Comparison of ENCODE assay signal across 8 cellular contexts in genomic region chr6:33313105-33313708, GRCh38. TPM values are rescaled to one million over a fixed set of nuclear protein-coding genes. Genes with fewer than 3 reads are reported as not detected.
DNase-seq lines count a peak whose midpoint lies in the region; ATAC-seq, FAIRE-seq and TF ChIP-seq lines count a peak whose summit lies in the region.

No MANE protein-coding gene starts in this region.

- no peaks in the 10 kb centered on the region for H4K20me1 ChIP-seq in hepatocyte (ENCODE audit: insufficient read depth, poor library complexity, severe bottlenecking)

- intact Hi-C loops in sigmoid colon (cut with DNase I): no loop called here

- H3K4me2 ChIP-seq in hepatocyte: peak overlapping the region; percentile 84

- H3K9me3 ChIP-seq in RWPE2 (ENCODE audit: severe bottlenecking) (no peaks in the 10 kb centered on the region), hepatocyte (ENCODE audit: low read depth) (no peaks in the 10 kb centered on the region), sigmoid colon (no peaks in the 10 kb centered on the region)

- TF ChIP-seq CTCF in RWPE2 (IDR thresholded peaks at IDR 0.05; ENCODE audit: poor library complexity, severe bottlenecking) (no peak), astrocyte of the cerebellum (IDR thresholded peaks at IDR 0.05; ENCODE audit: low read depth, low read length, missing control alignments) (no peak), hepatocyte (IDR thresholded peaks at IDR 0.05; ENCODE audit: poor library complexity) (no peak), sigmoid colon (IDR thresholded peaks at IDR 0.05) (no peak), D721Med (IDR thresholded peaks at IDR 0.05; ENCODE audit: insufficient read depth, missing control alignments) (no peak)

- TF ChIP-seq EP300 in sigmoid colon (IDR thresholded peaks at IDR 0.05): no peak

- ATAC-seq in HG03442 (IDR thresholded peaks at IDR 0.05; ENCODE audit: unreplicated experiment): peak; percentile 3
- ATAC-seq in RWPE2 (ENCODE audit: low read depth): no peak; the same call in 2 of the 3 replicates
- no peak for ATAC-seq in GM18858 (IDR thresholded peaks at IDR 0.05; ENCODE audit: unreplicated experiment)

- H3K27me3 ChIP-seq in RWPE2 (ENCODE audit: insufficient read depth, poor library complexity, severe bottlenecking) (no peaks in the 10 kb centered on the region), hepatocyte (no peaks in the 10 kb centered on the region), sigmoid colon (no peaks in the 10 kb centered on the region)

- H3K27ac ChIP-seq in RWPE2 (ENCODE audit: poor library complexity, severe bottlenecking) (peak overlapping the region; percentile 87), hepatocyte (peak overlapping the region; percentile 96), sigmoid colon (peak overlapping the region; percentile 90 to 97 (median 95))

- H3K9me2 ChIP-seq in hepatocyte (replicated peaks; ENCODE audit: insufficient read depth): no peaks in the 10 kb centered on the region

- under 1% methylated on average over 29 of the region's 33 CpGs for WGBS in hepatocyte (ENCODE audit: low lambda C conversion rate, missing lambda C conversion rate)
- WGBS in sigmoid colon, 2 donors: 0 to 1% methylated on average over 33 of the region's 33 CpGs

- peak overlapping the region; percentile 65 for H2AFZ ChIP-seq in hepatocyte

- in situ Hi-C loops in G401 (cut with HindIII; ENCODE audit: low sequenced_read_pairs): no loop called here
- in situ Hi-C loops in astrocyte of the cerebellum (cut with HindIII; ENCODE audit: low sequenced_read_pairs): no loop called here

- peaks cover 47% of the 10 kb centered on the region for H3K79me2 ChIP-seq in hepatocyte

- H3K4me3 ChIP-seq in RWPE2 (ENCODE audit: severe bottlenecking) (peak overlapping the region; percentile 69), astrocyte of the cerebellum (ENCODE audit: low read depth, low read length) (peak overlapping the region; percentile 84), hepatocyte (peak overlapping the region; percentile 65), sigmoid colon (peak overlapping the region; percentile 65 to 89 (median 78))

- H3K4me1 ChIP-seq in RWPE2 (ENCODE audit: insufficient read depth, poor library complexity, severe bottlenecking) (peaks cover 10% of the 10 kb centered on the region), hepatocyte (ENCODE audit: insufficient read depth) (peaks cover 8% of the 10 kb centered on the region), sigmoid colon (peaks cover 0 to 58% (median 43%) of the 10 kb centered on the region in 4 donors)

- no peak for FAIRE-seq in D721Med (lab: Jason Lieb, UNC)

- no peak for TF ChIP-seq POLR2A in sigmoid colon (IDR thresholded peaks at IDR 0.05)

- H3K36me3 ChIP-seq in RWPE2 (ENCODE audit: low read depth): peaks cover 29% of the 10 kb centered on the region
- H3K36me3 ChIP-seq in hepatocyte (replicated peaks; ENCODE audit: insufficient read depth, low read depth): no peaks in the 10 kb centered on the region
- H3K36me3 ChIP-seq in sigmoid colon: peaks cover 0 to 23% (median 2%) of the 10 kb centered on the region in 4 donors

- DNase-seq in G401 (ENCODE audit: low spot score) (peak; percentile 40), RWPE2 (ENCODE audit: low spot score) (no peak), astrocyte of the cerebellum (ENCODE audit: low read depth) (no peak), hepatocyte (ENCODE audit: low spot score) (peak; percentile 68), sigmoid colon (peak; percentile 81), D721Med (ENCODE audit: insufficient read length, low spot score) (no peak)

RNA-seq across cellular contexts. Expression of gene TAPBP, which starts 0.7 kb away (rescaled TPM):
- total RNA-seq in G401 (2014; rRNA removed; shearing (Covaris generic)): 29.8 and 32.7 TPM in 2 replicates
- total RNA-seq in hepatocyte: 39.1 and 59.3 TPM in 2 replicates
- 108 and 116 TPM in 2 replicates for polyA plus RNA-seq in hepatocyte
- total RNA-seq in sigmoid colon: 10 to 100 TPM; 29.8 to 80.0 (median 50.5) TPM
- polyA plus RNA-seq in sigmoid colon: 100 to 1,000 TPM in 1 of 3 donors, 10 to 100 TPM in 1, 1 to 10 TPM in 1; 7.8 to 114 (median 21.3) TPM

RNA-seq across cellular contexts. Expression of gene ZBTB22, which starts 4.3 kb away (rescaled TPM):
- total RNA-seq in G401 (2014; rRNA removed; shearing (Covaris generic)): 12.8 and 17.1 TPM in 2 replicates
- total RNA-seq in hepatocyte (21.6 and 23.4 TPM in 2 replicates), sigmoid colon (10 to 100 TPM in 3 of 4 donors, 1 to 10 TPM in 1; 9.4 to 13.2 (median 12.7) TPM)
- polyA plus RNA-seq in hepatocyte (23.2 and 23.8 TPM in 2 replicates), sigmoid colon (10 to 100 TPM; 11.3 to 19.2 (median 16.1) TPM)

RNA-seq across cellular contexts. Expression of gene DAXX, which starts 9.6 kb away (rescaled TPM):
- 49.3 and 66.2 TPM in 2 replicates for total RNA-seq in G401 (2014; rRNA removed; shearing (Covaris generic))
- 26.4 and 31.0 TPM in 2 replicates for total RNA-seq in hepatocyte
- 28.4 and 35.3 TPM in 2 replicates for polyA plus RNA-seq in hepatocyte
- 10 to 100 TPM; 37.1 to 52.3 (median 48.3) TPM for total RNA-seq in sigmoid colon
- polyA plus RNA-seq in sigmoid colon: 10 to 100 TPM; 24.7 to 49.2 (median 33.0) TPM

RNA-seq across cellular contexts. Expression of gene RGL2, which starts 14.5 kb away (rescaled TPM):
- total RNA-seq in G401 (2014; rRNA removed; shearing (Covaris generic)): 58.4 and 62.4 TPM in 2 replicates
- total RNA-seq in hepatocyte (57.4 and 63.3 TPM in 2 replicates), sigmoid colon (10 to 100 TPM; 33.2 to 48.9 (median 37.9) TPM)
- polyA plus RNA-seq in hepatocyte (82.1 and 89.3 TPM in 2 replicates), sigmoid colon (10 to 100 TPM in 2 of 3 donors, 1 to 10 TPM in 1; 5.8 to 40.2 (median 18.0) TPM)

RNA-seq across cellular contexts. Expression of gene PFDN6, which starts 23.8 kb away (rescaled TPM):
- total RNA-seq in G401 (2014; rRNA removed; shearing (Covaris generic)): 131 and 154 TPM in 2 replicates
- total RNA-seq in hepatocyte: 43.9 and 52.7 TPM in 2 replicates
- polyA plus RNA-seq in hepatocyte: 19.5 and 27.2 TPM in 2 replicates
- 10 to 100 TPM in 3 of 4 donors, 1 to 10 TPM in 1; 7.5 to 56.1 (median 31.8) TPM for total RNA-seq in sigmoid colon
- 100 to 1,000 TPM; 131 to 173 (median 144) TPM for polyA plus RNA-seq in sigmoid colon

Comparison
In these comparisons a context has a peak if more than half of its experiments do, and no peak if none do; other contexts are left out.
1. DNase-seq: peak in G401 (single experiment), hepatocyte (single experiment) and sigmoid colon (single experiment); none in RWPE2 (single experiment), astrocyte of the cerebellum (single experiment) and D721Med (single experiment).
2. Peak in every context shown above with its lines, with median percentiles within 50 percentile points of each other: H3K27ac ChIP-seq and H3K4me3 ChIP-seq.